Comparison of ENCODE assay signal across 16 cellular contexts in the genomic region with DNA sequence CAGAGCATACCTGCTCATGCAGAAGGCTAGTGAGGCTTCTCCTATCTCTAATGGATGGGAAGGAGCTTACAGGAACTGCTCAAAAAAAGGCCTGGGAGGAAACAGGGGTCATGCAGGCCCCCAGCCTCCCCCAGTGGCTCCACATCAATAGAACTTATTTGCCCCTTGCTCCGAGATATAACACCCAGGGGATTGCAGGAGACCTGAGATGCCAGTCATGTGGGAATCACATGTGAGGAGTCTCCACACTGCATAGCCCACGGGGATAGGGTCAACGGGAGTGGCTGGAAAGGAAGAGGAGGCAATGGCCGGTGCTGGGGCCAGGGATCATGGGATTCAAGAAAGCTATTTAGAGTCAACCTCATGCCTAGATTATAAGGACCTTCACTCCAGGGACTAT.
"Had no signal": no experiment of that assay in that cellular context is flagged by ENCODE, and none has a peak within 500 bp of the region (broad histone marks: within the 10 kb centered on the region; RNA-seq: fewer than 3 reads in every experiment).

No MANE protein-coding gene starts in this region.

- H3K36me3 ChIP-seq: neutrophil, right atrium auricular region, sigmoid colon, stomach, uterus had no signal

- ATAC-seq: effector memory CD8-positive, alpha-beta T cell; foreskin keratinocyte; left ventricle myocardium superior; naive thymus-derived CD8-positive, alpha-beta T cell had no signal

- H3K4me3 Mint-ChIP-seq: dendritic cell treated with granulocyte-macrophage colony-stimulating factor and Interleukin-4, amounts not matched to agents 40 ng/mL and 50 ng/mL, for 4 days; effector memory CD8-positive, alpha-beta T cell; immature natural killer cell; naive thymus-derived CD8-positive, alpha-beta T cell had no signal

- H3K27ac Mint-ChIP-seq: dendritic cell treated with granulocyte-macrophage colony-stimulating factor and Interleukin-4, amounts not matched to agents 40 ng/mL and 50 ng/mL, for 4 days; effector memory CD8-positive, alpha-beta T cell; immature natural killer cell had no signal

- H3K36me3 Mint-ChIP-seq: immature natural killer cell; naive thymus-derived CD8-positive, alpha-beta T cell had no signal

- H3K4me1 ChIP-seq: foreskin keratinocyte, uterus had no signal

- H3K9me3 Mint-ChIP-seq: dendritic cell treated with granulocyte-macrophage colony-stimulating factor and Interleukin-4, amounts not matched to agents 40 ng/mL and 50 ng/mL, for 4 days; effector memory CD8-positive, alpha-beta T cell; immature natural killer cell; naive thymus-derived CD8-positive, alpha-beta T cell had no signal

- DNase-seq: effector memory CD8-positive, alpha-beta T cell; foreskin keratinocyte; immature natural killer cell; left ventricle myocardium superior; mesendoderm; naive thymus-derived CD8-positive, alpha-beta T cell; sigmoid colon; stimulated activated naive CD4-positive, alpha-beta T cell; stomach; substantia nigra; trophoblast cell; uterus had no signal

- H3K27me3 ChIP-seq: right atrium auricular region, sigmoid colon, stomach, uterus had no signal

- H3K4me3 ChIP-seq: right atrium auricular region, sigmoid colon, skin epidermis, stomach, uterus had no signal

- H3K4me1 Mint-ChIP-seq: immature natural killer cell; naive thymus-derived CD8-positive, alpha-beta T cell had no signal

- H3K27ac ChIP-seq: foreskin keratinocyte, neutrophil, right atrium auricular region, sigmoid colon, skin epidermis, stomach, uterus had no signal
